ENCODE assay signal across 17 cellular contexts in genomic region chr15:39596358-39597051, GRCh38. TPM values are rescaled to one million over a fixed set of nuclear protein-coding genes. Genes with fewer than 3 reads are reported as not detected.
DNase-seq lines count a peak whose midpoint lies in the region; ATAC-seq and TF ChIP-seq lines count a peak whose summit lies in the region.
"Had no signal": no experiment of that assay in that cellular context is flagged by ENCODE, and none has a peak within 500 bp of the region (broad histone marks: within the 10 kb centered on the region; RNA-seq: fewer than 3 reads in every experiment).

No MANE protein-coding gene starts in this region.

- no peak overlapping the region for H3K4me2 ChIP-seq in PC-3 (ENCODE audit: low read length)

- H3K79me2 ChIP-seq in PC-3 (ENCODE audit: low read length): no peaks in the 10 kb centered on the region

- CTCF ChIA-PET in AG04449 (lab: Yijun Ruan, JAX) (no interaction called here), PC-3 (lab: Charles Lee) (interaction anchor here (0.7 kb wide), 1 partner anchor 828 kb away, joined by 4 read pairs; no protein-coding TSS in a partner anchor)

- H3K27me3 ChIP-seq in PC-3 (ENCODE audit: low read length): no peaks in the 10 kb centered on the region
- H3K27me3 ChIP-seq: uterus had no signal

- H3K4me1 Mint-ChIP-seq in mesothelial cell of epicardium: peaks cover 21% of the 10 kb centered on the region
- peaks cover 8% of the 10 kb centered on the region for H3K4me1 Mint-ChIP-seq in activated T-cell treated with anti-CD3 and anti-CD28 coated beads, Interleukin-2, amount 50 U/mL, for 72 hours (ENCODE audit: low read depth)

- TF ChIP-seq CTCF in AG04449 (IDR thresholded peaks at IDR 0.05; ENCODE audit: insufficient read depth, low read length, missing control alignments) (no peak), PC-3 (conservative IDR thresholded peaks at IDR 0.05; ENCODE audit: low read depth, low read length) (no peak), epithelial cell of esophagus (IDR thresholded peaks at IDR 0.05; ENCODE audit: insufficient read depth, low read depth, low read length, missing control alignments) (no peak), mesothelial cell of epicardium (IDR thresholded peaks at IDR 0.05; ENCODE audit: unreplicated experiment) (no peak)

- no peaks in the 10 kb centered on the region for H3K9me3 Mint-ChIP-seq in mesothelial cell of epicardium
- no peaks in the 10 kb centered on the region for H3K9me3 Mint-ChIP-seq in activated T-cell treated with anti-CD3 and anti-CD28 coated beads, Interleukin-2, amount 50 U/mL, for 72 hours
- H3K9me3 Mint-ChIP-seq: natural killer cell had no signal

- POLR2A ChIA-PET in AG04449 (lab: Yijun Ruan, JAX) (interaction anchor here (0.7 kb wide), 1 partner anchor 326 kb away, joined by 3 read pairs; no protein-coding TSS in a partner anchor), PC-3 (lab: Charles Lee; ENCODE audit: unreplicated experiment) (no interaction called here)

- ATAC-seq in PC-3: no peak
- ATAC-seq in activated T-cell treated with anti-CD3 and anti-CD28 coated beads, Interleukin-2, amount 50 U/mL, for 72 hours (replicated peaks in 1 of 2): no peak
- ATAC-seq: natural killer cell; stimulated activated naive CD8-positive, alpha-beta T cell treated with anti-CD3 and anti-CD28 coated beads, Interleukin-15, Interleukin-2, amounts not matched to agents 100 U/mL and 50 U/mL, for 24 hours had no signal

- no TSS peak for BruUV-seq in PC-3 (replicated peaks; lab: Mats Ljungman, UMichigan)

- H3K27ac ChIP-seq in PC-3 (ENCODE audit: low read length): no peak overlapping the region
- H3K27ac ChIP-seq: uterus had no signal

- no peak overlapping the region for H3K9ac ChIP-seq in PC-3 (ENCODE audit: low read length)

- peak; percentile 77 for DNase-seq in AG04449 (ENCODE audit: low read depth, low spot score)
- DNase-seq in PC-3: peak; percentile 11
- DNase-seq in epithelial cell of esophagus (ENCODE audit: low read depth): peak; percentile 38
- no peak for DNase-seq in mesothelial cell of epicardium (ENCODE audit: low spot score in 2 of 2, unreplicated experiment in 2 of 2)
- DNase-seq in activated T-cell treated with anti-CD3 and anti-CD28 coated beads, Interleukin-2, amount 50 U/mL, for 72 hours: no peak
- DNase-seq in NCI-H1436 (lab: John Stamatoyannopoulos, UW): no peak
- DNase-seq in H4 (ENCODE audit: low spot score): no peak
- no peak for DNase-seq in anterior cingulate cortex (lab: John Stamatoyannopoulos, UW)
- DNase-seq: activated CD4-positive, alpha-beta T cell treated with anti-CD3 and anti-CD28 coated beads for 1 hour; activated naive CD4-positive, alpha-beta T cell treated with Interleukin-2 at 50 U/mL for 16 hours; foreskin melanocyte; natural killer cell; NCI-H146; NCI-H446 treated with DMSO at 0.1 percent for 48 hours; SIG-M5; stimulated activated naive CD8-positive, alpha-beta T cell treated with anti-CD3 and anti-CD28 coated beads, Interleukin-15, Interleukin-2, amounts not matched to agents 100 U/mL and 50 U/mL, for 24 hours; uterus had no signal

- peaks cover 33% of the 10 kb centered on the region for H3K36me3 Mint-ChIP-seq in mesothelial cell of epicardium
- H3K36me3 Mint-ChIP-seq in activated T-cell treated with anti-CD3 and anti-CD28 coated beads, Interleukin-2, amount 50 U/mL, for 72 hours (ENCODE audit: insufficient read depth in 2 of 2): no peaks in the 10 kb centered on the region

- no peaks in the 10 kb centered on the region for H3K9me2 ChIP-seq in PC-3 (replicated peaks; ENCODE audit: low read length)

- no peak overlapping the region for H3K4me3 Mint-ChIP-seq in mesothelial cell of epicardium
- no peak overlapping the region for H3K4me3 Mint-ChIP-seq in activated T-cell treated with anti-CD3 and anti-CD28 coated beads, Interleukin-2, amount 50 U/mL, for 72 hours
- H3K4me3 Mint-ChIP-seq: natural killer cell had no signal

- H4K20me1 ChIP-seq in PC-3 (ENCODE audit: low read length): peaks cover 20% of the 10 kb centered on the region

- peaks cover 60% of the 10 kb centered on the region for H3K36me3 ChIP-seq in PC-3 (ENCODE audit: low read depth, low read length)

- H3K27me3 Mint-ChIP-seq in mesothelial cell of epicardium (ENCODE audit: low read depth): no peaks in the 10 kb centered on the region
- no peaks in the 10 kb centered on the region for H3K27me3 Mint-ChIP-seq in activated T-cell treated with anti-CD3 and anti-CD28 coated beads, Interleukin-2, amount 50 U/mL, for 72 hours (ENCODE audit: low read depth)

- peaks cover 28% of the 10 kb centered on the region for H3K4me1 ChIP-seq in PC-3 (ENCODE audit: insufficient read depth, low read length)

- H3K4me3 ChIP-seq in AG04449 (ENCODE audit: low read depth, low read length) (no peak overlapping the region), PC-3 (ENCODE audit: low read length) (no peak overlapping the region), epithelial cell of esophagus (ENCODE audit: low read length) (no peak overlapping the region)
- H3K4me3 ChIP-seq: uterus had no signal

- H3K27ac Mint-ChIP-seq in mesothelial cell of epicardium: peak overlapping the region; percentile 78
- no peak overlapping the region for H3K27ac Mint-ChIP-seq in activated T-cell treated with anti-CD3 and anti-CD28 coated beads, Interleukin-2, amount 50 U/mL, for 72 hours
- H3K27ac Mint-ChIP-seq: natural killer cell had no signal

- peaks cover 40% of the 10 kb centered on the region for H3F3A ChIP-seq in PC-3 (ENCODE audit: low read length, unreplicated experiment)

- intact Hi-C loops in PC-3 (cut with micrococcal nuclease): no loop called here

- H3K9me3 ChIP-seq in PC-3 (ENCODE audit: low read length): no peaks in the 10 kb centered on the region
- H3K9me3 ChIP-seq: uterus had no signal

- no peak overlapping the region for H2AFZ ChIP-seq in PC-3 (ENCODE audit: low read length)

RNA-seq across cellular contexts. Expression of gene THBS1, which starts 15.6 kb away (rescaled TPM):
- 305 and 374 TPM in 2 replicates for total RNA-seq in PC-3 (2014; rRNA removed)
- total RNA-seq in mesothelial cell of epicardium: 332 to 367 TPM (median 337 TPM) in 3 replicates
- 1 to 10 TPM in 1 of 2 donors, under 1 TPM in 1; 0.99 to 1.3 TPM for total RNA-seq in activated T-cell treated with anti-CD3 and anti-CD28 coated beads, Interleukin-2, amount 50 U/mL, for 72 hours
- 277 and 278 TPM in 2 replicates for total RNA-seq in H4 (2014; rRNA removed; shearing (Covaris generic))

Comparison
In these comparisons a context has a peak if more than half of its experiments do, and no peak if none do; other contexts are left out.
1. DNase-seq: peak in AG04449 (single experiment), PC-3 (single experiment) and epithelial cell of esophagus (single experiment); none in mesothelial cell of epicardium (0 of 2), activated T-cell treated with anti-CD3 and anti-CD28 coated beads, Interleukin-2, amount 50 U/mL, for 72 hours (0 of 2), NCI-H1436 (single experiment), H4 (single experiment) and anterior cingulate cortex (0 of 58).
2. RNA of gene THBS1, which starts 15.6 kb away (total RNA-seq): 332 to 367 TPM in mesothelial cell of epicardium, 305 to 374 TPM in PC-3 and 277 to 278 TPM in H4; 0.99 to 1.3 TPM in activated T-cell treated with anti-CD3 and anti-CD28 coated beads, Interleukin-2, amount 50 U/mL, for 72 hours; every median in the first group is over 100 times any median in the second.